In the genomic region with DNA sequence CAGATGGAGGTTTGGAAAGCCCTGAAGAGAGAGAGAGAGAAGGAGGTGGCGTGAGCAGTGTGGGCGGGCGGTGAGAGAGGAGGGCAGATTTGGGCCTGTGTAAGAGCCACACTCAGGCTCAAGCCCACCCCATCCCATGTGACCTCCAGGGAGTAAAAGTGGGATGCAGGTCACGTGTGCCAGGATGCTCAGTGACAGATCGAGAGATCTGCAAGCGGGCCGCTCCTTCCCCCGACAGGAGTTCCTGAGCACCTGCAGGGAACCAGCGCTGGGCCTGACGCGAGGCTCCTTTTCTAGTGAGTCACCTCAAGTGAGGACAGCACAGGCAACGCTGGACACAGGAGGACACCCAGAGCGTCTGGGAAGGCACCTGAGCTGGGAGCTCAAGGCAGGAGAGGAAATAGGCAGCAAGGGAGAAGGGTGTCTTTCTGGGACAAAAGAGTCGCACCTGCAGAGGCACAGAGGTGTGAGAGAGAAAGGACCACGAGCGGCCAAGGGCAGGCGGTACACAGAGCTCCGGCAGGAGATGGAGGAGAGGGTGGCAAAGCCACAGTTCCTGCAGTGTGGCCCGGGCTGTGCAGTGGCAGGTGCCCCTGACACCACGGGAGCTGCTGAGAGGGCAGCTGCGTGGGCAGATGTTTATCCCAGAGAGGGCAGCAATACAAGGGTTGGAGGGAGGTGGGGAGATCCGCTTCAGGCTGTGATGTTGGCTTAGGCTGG, we compare ENCODE assay signal across 13 cellular contexts.
DNase-seq lines count a peak whose midpoint lies in the region; ATAC-seq and TF ChIP-seq lines count a peak whose summit lies in the region.
"Had no signal": no experiment of that assay in that cellular context is flagged by ENCODE, and none has a peak within 500 bp of the region (broad histone marks: within the 10 kb centered on the region; RNA-seq: fewer than 3 reads in every experiment).

No MANE protein-coding gene starts in this region.

- H3K27ac ChIP-seq in DND-41 (ENCODE audit: low read length) (0 out of 2 replicates have a peak overlapping the region, but pooled peaks have one; percentile 6), suprapubic skin (no peak overlapping the region), mammary epithelial cell (ENCODE audit: insufficient read depth, low read depth, low read length) (no peak overlapping the region)

- ATAC-seq in DND-41 (ENCODE audit: insufficient read depth, low read depth), result no peak
- ATAC-seq in esophagus mucosa, result peak; percentile 15
- ATAC-seq: GM23338 had no signal

- intact Hi-C loops in mammary epithelial cell (cut with micrococcal nuclease), result no loop called here

- no TSS peak for BruUV-seq in mammary epithelial cell (replicated peaks; lab: Mats Ljungman, UMichigan)

- WGBS in suprapubic skin, result 88% methylated on average over 22 of the region's 22 CpGs
- 60% methylated on average over 11 of the region's 22 CpGs for WGBS in mammary epithelial cell (ENCODE audit: low coverage, missing lambda C conversion rate)

- H2AFZ ChIP-seq in DND-41 (ENCODE audit: low read depth, low read length) (no peak overlapping the region), mammary epithelial cell (ENCODE audit: low read depth, low read length) (no peak overlapping the region)
- H2AFZ ChIP-seq: GM23338 had no signal

- TF ChIP-seq EP300 in suprapubic skin (IDR thresholded peaks at IDR 0.05), result no peak

- TF ChIP-seq CTCF in DND-41 (IDR thresholded peaks at IDR 0.05; ENCODE audit: borderline replicate concordance, extremely low read depth, low read length, poor library complexity, severe bottlenecking) (no peak), suprapubic skin (IDR thresholded peaks at IDR 0.05) (no peak), mammary epithelial cell (conservative IDR thresholded peaks at IDR 0.05 in 1 of 2, IDR thresholded peaks at IDR 0.05 in 1 of 2; ENCODE audit: extremely low read depth in 1 of 2, insufficient read depth in 1 of 2, low read depth in 1 of 2, low read length in 2 of 2) (no peak)

- H3K79me2 ChIP-seq in DND-41 (ENCODE audit: insufficient read depth, low read length), result no peaks in the 10 kb centered on the region
- no peaks in the 10 kb centered on the region for H3K79me2 ChIP-seq in mammary epithelial cell (ENCODE audit: insufficient read depth, low read length)

- in situ Hi-C loops in mammary epithelial cell (cut with MboI; ENCODE audit: low sequenced_read_pairs in 2 of 2), result no loop called here

- H3K4me1 ChIP-seq in DND-41 (ENCODE audit: insufficient read depth, low read length), result peaks cover 12% of the 10 kb centered on the region; the same call in 1 of the 2 replicates
- H3K4me1 ChIP-seq in suprapubic skin, result no peaks in the 10 kb centered on the region
- H3K4me1 ChIP-seq in mammary epithelial cell (ENCODE audit: insufficient read depth, low read length), result no peaks in the 10 kb centered on the region
- H3K4me1 ChIP-seq: HAP-1 had no signal

- CTCF ChIA-PET in mammary epithelial cell (lab: Charles Lee; ENCODE audit: low non-redundant PET), result no interaction called here

- H4K20me1 ChIP-seq in DND-41 (ENCODE audit: insufficient read depth, low read length) (no peaks in the 10 kb centered on the region), mammary epithelial cell (ENCODE audit: insufficient read depth, low read length) (no peaks in the 10 kb centered on the region)

- no peak overlapping the region for H3K4me3 ChIP-seq in DND-41 (ENCODE audit: low read depth in 1 of 2, low read length in 2 of 2)
- H3K4me3 ChIP-seq in suprapubic skin, result no peak overlapping the region
- no peak overlapping the region for H3K4me3 ChIP-seq in mammary epithelial cell (replicated peaks in 1 of 3; ENCODE audit: insufficient read depth in 1 of 3, low read depth in 2 of 3, low read length in 3 of 3)
- H3K4me3 ChIP-seq: GM23338, HAP-1 had no signal

- no peaks in the 10 kb centered on the region for H3K36me3 ChIP-seq in DND-41 (ENCODE audit: insufficient read depth, low read length)
- H3K36me3 ChIP-seq in suprapubic skin, result no peaks in the 10 kb centered on the region
- H3K36me3 ChIP-seq in mammary epithelial cell (ENCODE audit: insufficient read depth, low read length), result no peaks in the 10 kb centered on the region
- H3K36me3 ChIP-seq: HAP-1 had no signal

- H3K27me3 ChIP-seq in DND-41 (ENCODE audit: insufficient read depth, low read length, poor library complexity) (no peaks in the 10 kb centered on the region), suprapubic skin (peaks cover 28% of the 10 kb centered on the region), mammary epithelial cell (ENCODE audit: insufficient read depth, low read length) (no peaks in the 10 kb centered on the region)

- H3K4me2 ChIP-seq in DND-41 (ENCODE audit: insufficient read depth, low read length) (no peak overlapping the region), mammary epithelial cell (ENCODE audit: insufficient read depth, low read depth, low read length) (no peak overlapping the region)
- H3K4me2 ChIP-seq: GM23338 had no signal

- no peak for DNase-seq in DND-41
- DNase-seq in cerebellar cortex (ENCODE audit: low spot score), result peak; percentile 25
- peak; percentile 27 to 68 for DNase-seq in suprapubic skin (ENCODE audit: low spot score in 2 of 2)
- DNase-seq in mammary epithelial cell, result no peak
- DNase-seq in AML-193 (lab: John Stamatoyannopoulos, UW), result no peak
- no peak for DNase-seq in NCI-H187 (lab: John Stamatoyannopoulos, UW)
- DNase-seq: ACHN; Calu3; CD4-positive, alpha-beta T cell; DMS 273 treated with DMSO at 0.1 percent for 48 hours had no signal

- no peak overlapping the region for H3K9ac ChIP-seq in DND-41 (ENCODE audit: low read depth, low read length)
- H3K9ac ChIP-seq in mammary epithelial cell (ENCODE audit: insufficient read depth, low read length), result no peak overlapping the region

- H3K9me3 ChIP-seq in DND-41 (ENCODE audit: insufficient read depth, low read length, severe bottlenecking) (no peaks in the 10 kb centered on the region), suprapubic skin (no peaks in the 10 kb centered on the region), mammary epithelial cell (replicated peaks; ENCODE audit: insufficient read depth, low read length) (peaks cover 50% of the 10 kb centered on the region)
- H3K9me3 ChIP-seq: HAP-1 had no signal

- dilution Hi-C loops in mammary epithelial cell (cut with HindIII; ENCODE audit: low sequenced_read_pairs), result no loop called here

- TF ChIP-seq POLR2A in suprapubic skin (IDR thresholded peaks at IDR 0.05), result no peak

Comparison
In these comparisons a context has a peak if more than half of its experiments do, and no peak if none do; other contexts are left out.
1. DNase-seq: peak in cerebellar cortex (single experiment) and suprapubic skin (2 of 2); none in DND-41 (single experiment), mammary epithelial cell (single experiment), AML-193 (0 of 2) and NCI-H187 (0 of 2).